In the genomic region with DNA sequence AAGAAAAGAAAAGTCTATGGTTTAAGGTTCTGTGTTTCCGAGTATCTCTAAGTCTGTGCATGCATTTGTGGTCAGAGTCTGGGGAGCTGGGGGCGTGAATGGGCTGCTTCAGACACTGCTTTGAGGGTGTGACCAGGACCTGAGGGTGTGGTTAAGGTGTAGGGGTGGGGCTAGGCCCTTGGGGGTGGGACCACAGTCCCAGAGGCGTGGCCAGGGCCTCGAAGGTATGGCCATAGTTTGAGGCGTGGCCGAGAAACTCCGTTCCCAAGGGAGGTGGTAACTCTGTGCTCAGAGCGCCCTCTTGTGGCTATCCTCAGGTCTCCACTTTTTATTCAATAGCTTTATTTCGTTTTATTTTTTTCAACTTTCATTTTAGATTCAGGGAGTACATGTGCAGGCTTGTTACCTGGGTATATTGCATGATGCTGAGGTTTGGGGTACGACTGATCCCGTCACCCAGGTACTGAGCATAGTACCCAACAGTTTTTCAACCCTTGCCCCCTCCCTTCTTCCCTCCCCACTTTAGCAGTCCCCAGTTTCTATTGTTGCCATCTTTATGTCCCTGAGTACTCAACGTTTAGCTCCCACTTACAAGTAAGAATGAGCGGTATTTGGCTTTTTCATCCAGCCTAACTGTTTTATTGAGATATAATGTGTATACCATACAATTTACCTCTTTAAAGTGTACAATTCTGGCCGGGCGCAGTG, we compare ENCODE assay signal across 1 cellular context.
TF ChIP-seq lines count a peak whose summit lies in the region.

No MANE protein-coding gene starts in this region.

TF ChIP-seq in HCT116, 20 proteins besides CTCF, POLR2A, EP300 and RAD21 (continued from another document):
- TF ChIP-seq FOSL1 (IDR thresholded peaks at IDR 0.05; ENCODE audit: low read depth), result no peak
TF ChIP-seq in HCT116: peak in this region for 2.
